ENCODE assay signal across 8 cellular contexts in genomic region chr1:77533660-77534295, GRCh38.
DNase-seq lines count a peak whose midpoint lies in the region; ATAC-seq and TF ChIP-seq lines count a peak whose summit lies in the region.

No MANE protein-coding gene starts in this region.

- no CpG with 5 or more reads among the region's 11 CpGs for WGBS in mesendoderm (ENCODE audit: extremely low coverage, insufficient coverage, low lambda C conversion rate)

- no peak overlapping the region for H3K23ac ChIP-seq in mesendoderm (ENCODE audit: low read length)

- no peak overlapping the region for H2BK5ac ChIP-seq in mesendoderm (ENCODE audit: low read length)

- no peak overlapping the region for H3K56ac ChIP-seq in mesendoderm (ENCODE audit: low read length)

- H3K27ac Mint-ChIP-seq in effector memory CD8-positive, alpha-beta T cell: no peak overlapping the region

- H3K4me1 ChIP-seq in mesendoderm (ENCODE audit: control insufficient read depth, low read depth, low read length): no peaks in the 10 kb centered on the region

- no peak overlapping the region for H3K18ac ChIP-seq in mesendoderm (ENCODE audit: low read length)

- H3K27me3 Mint-ChIP-seq in effector memory CD8-positive, alpha-beta T cell: no peaks in the 10 kb centered on the region

- H3K36me3 Mint-ChIP-seq in effector memory CD8-positive, alpha-beta T cell (ENCODE audit: insufficient read depth): no peaks in the 10 kb centered on the region

- H3K36me3 ChIP-seq in mesendoderm (ENCODE audit: control insufficient read depth, insufficient read depth, low read length): no peaks in the 10 kb centered on the region

- no peak overlapping the region for H4K5ac ChIP-seq in mesendoderm (ENCODE audit: low read length)

- H2BK120ac ChIP-seq in mesendoderm (ENCODE audit: low read depth, low read length): no peak overlapping the region

- no peaks in the 10 kb centered on the region for H3K79me1 ChIP-seq in mesendoderm (ENCODE audit: low read length)

- no peak overlapping the region for H3K27ac ChIP-seq in mesendoderm (ENCODE audit: low read depth, low read length)

- in situ Hi-C loops in Caki2 (cut with HindIII; ENCODE audit: low pct_unique_long_range_greater_than_20kb, low sequenced_read_pairs): no loop called here

- no peaks in the 10 kb centered on the region for H3K79me2 ChIP-seq in mesendoderm (ENCODE audit: control insufficient read depth, insufficient read depth, low read length)

- H3K4me2 ChIP-seq in mesendoderm (ENCODE audit: low read length): no peak overlapping the region

- no peak overlapping the region for H3K4me3 Mint-ChIP-seq in effector memory CD8-positive, alpha-beta T cell

- H3K4ac ChIP-seq in mesendoderm (ENCODE audit: low read depth, low read length): no peak overlapping the region

- H2BK15ac ChIP-seq in mesendoderm (replicated peaks; ENCODE audit: low read depth): no peak overlapping the region

- CTCF ChIA-PET in HEK293T (lab: Yijun Ruan, JAX): interaction anchor here (0.6 to 1.1 kb wide), 12 partner anchors 9 to 1168 kb away, joined by 3 to 10 read pairs (median 4); no protein-coding TSS in a partner anchor

- ATAC-seq in effector memory CD8-positive, alpha-beta T cell (replicated peaks): peak; percentile 60

- no peak overlapping the region for H2AK5ac ChIP-seq in mesendoderm (ENCODE audit: low read length)

- no peaks in the 10 kb centered on the region for H3K27me3 ChIP-seq in mesendoderm (ENCODE audit: insufficient read depth, low read length, poor library complexity)

- H3K4me1 Mint-ChIP-seq in effector memory CD8-positive, alpha-beta T cell (ENCODE audit: low read depth in 2 of 2): peaks cover 4 to 6% of the 10 kb centered on the region in 2 donors

- H4K8ac ChIP-seq in mesendoderm (ENCODE audit: low read depth, low read length): no peak overlapping the region

- H3K9me3 Mint-ChIP-seq in effector memory CD8-positive, alpha-beta T cell: no peaks in the 10 kb centered on the region

- no peak overlapping the region for H3K9ac ChIP-seq in mesendoderm (ENCODE audit: low read length)

- POLR2A ChIA-PET in HEK293T (lab: Yijun Ruan, JAX): no interaction called here

- peak; percentile 37 for DNase-seq in Caki2 (ENCODE audit: low read depth)
- peak; percentile 87 for DNase-seq in HEK293T (ENCODE audit: extremely low spot score)
- peak; percentile 56 for DNase-seq in NCI-H69 (lab: John Stamatoyannopoulos, UW)
- DNase-seq in activated CD8-positive, alpha-beta memory T cell treated with anti-CD3 and anti-CD28 coated beads for 24 hours: peak; percentile 74
- DNase-seq in effector memory CD8-positive, alpha-beta T cell: peak; percentile 45 to 52 (median 47)
- peak; percentile 69 for DNase-seq in mesendoderm
- DNase-seq in stimulated activated CD8-positive, alpha-beta memory T cell treated with anti-CD3 and anti-CD28 coated beads, Interleukin-4, amount 100 ng/mL, for 1 hour (ENCODE audit: low read depth in 2 of 2, low spot score in 1 of 2): peak; percentile 13 to 20
- DNase-seq in NCI-H524 treated with DMSO at 0.1 percent for 48 hours (lab: John Stamatoyannopoulos, UW): no peak

- no peak overlapping the region for H3K4me3 ChIP-seq in mesendoderm (ENCODE audit: low read length)

TF ChIP-seq in HEK293T, 16 proteins besides CTCF, POLR2A, EP300 and RAD21:
- no peak for TF ChIP-seq HDGF (IDR thresholded peaks at IDR 0.05; ENCODE audit: borderline replicate concordance)
- peak; percentile 49; the same call in 1 of the 2 replicates for TF ChIP-seq ZNF384 (IDR thresholded peaks at IDR 0.05)
